ENCODE assay signal across 26 cellular contexts in genomic region chr9:30410273-30410672, GRCh38.
"Had no signal": no experiment of that assay in that cellular context is flagged by ENCODE, and none has a peak within 500 bp of the region (broad histone marks: within the 10 kb centered on the region; RNA-seq: fewer than 3 reads in every experiment).

No MANE protein-coding gene starts in this region.

- H3K4me3 ChIP-seq: pancreas, prostate gland, right lobe of liver, sigmoid colon, stomach, thoracic aorta, thyroid gland, tibial nerve, upper lobe of left lung, vagina had no signal

- H3K27me3 ChIP-seq: neutrophil, pancreas, right lobe of liver, sigmoid colon, stomach, thyroid gland, tibial nerve, upper lobe of left lung, vagina had no signal

- H3K4me1 Mint-ChIP-seq: nephron progenitor cell; neural crest cell; stimulated activated effector memory CD8-positive, alpha-beta T cell treated with anti-CD3 and anti-CD28 coated beads, Interleukin-12 subunit alpha, Interleukin-12 subunit beta, amount 100 ng/mL, for 72 hours; stimulated activated naive B cell treated with anti-CD40 and anti-IgM and Interleukin-4, amounts not matched to agents 10 μg/mL and 1 μg/mL and 100 μg/mL, for 72 hours had no signal

- ATAC-seq: natural killer cell treated with Interleukin-12 subunit alpha and Interleukin-12 subunit beta and Interleukin-15 and Interleukin-18, amount 100 ng/mL, for 72 hours; pancreas; right cardiac atrium; right lobe of liver; stimulated activated effector memory CD8-positive, alpha-beta T cell treated with anti-CD3 and anti-CD28 coated beads, Interleukin-12 subunit alpha, Interleukin-12 subunit beta, amount 100 ng/mL, for 72 hours; stimulated activated naive B cell treated with anti-CD40 and anti-IgM and Interleukin-4, amounts not matched to agents 10 μg/mL and 1 μg/mL and 100 μg/mL, for 72 hours had no signal

- H3K27ac Mint-ChIP-seq: natural killer cell treated with Interleukin-12 subunit alpha and Interleukin-12 subunit beta and Interleukin-15 and Interleukin-18, amount 100 ng/mL, for 72 hours; nephron progenitor cell; stimulated activated effector memory CD8-positive, alpha-beta T cell treated with anti-CD3 and anti-CD28 coated beads, Interleukin-12 subunit alpha, Interleukin-12 subunit beta, amount 100 ng/mL, for 72 hours; stimulated activated naive B cell treated with anti-CD40 and anti-IgM and Interleukin-4, amounts not matched to agents 10 μg/mL and 1 μg/mL and 100 μg/mL, for 72 hours; stimulated activated naive CD8-positive, alpha-beta T cell treated with anti-CD3 and anti-CD28 coated beads, Interleukin-15, Interleukin-2, amounts not matched to agents 100 ng/mL and 50 ng/mL, for 24 hours had no signal

- H3K36me3 ChIP-seq: neutrophil, pancreas, prostate gland, right lobe of liver, sigmoid colon, stomach, thoracic aorta, thyroid gland, tibial nerve, upper lobe of left lung, vagina had no signal

- H3K27me3 Mint-ChIP-seq: natural killer cell treated with Interleukin-12 subunit alpha and Interleukin-12 subunit beta and Interleukin-15 and Interleukin-18, amount 100 ng/mL, for 72 hours; stimulated activated naive B cell treated with anti-CD40 and anti-IgM and Interleukin-4, amounts not matched to agents 10 μg/mL and 1 μg/mL and 100 μg/mL, for 72 hours; stimulated activated naive CD8-positive, alpha-beta T cell treated with anti-CD3 and anti-CD28 coated beads, Interleukin-15, Interleukin-2, amounts not matched to agents 100 ng/mL and 50 ng/mL, for 24 hours had no signal

- H3K36me3 Mint-ChIP-seq: stimulated activated effector memory CD8-positive, alpha-beta T cell treated with anti-CD3 and anti-CD28 coated beads, Interleukin-12 subunit alpha, Interleukin-12 subunit beta, amount 100 ng/mL, for 72 hours; stimulated activated naive B cell treated with anti-CD40 and anti-IgM and Interleukin-4, amounts not matched to agents 10 μg/mL and 1 μg/mL and 100 μg/mL, for 72 hours had no signal

- DNase-seq: nephron progenitor cell; nucleus accumbens; pancreas; right cardiac atrium; right lobe of liver; sigmoid colon; small intestine; stimulated activated CD4-positive, alpha-beta T cell treated with anti-CD3 and anti-CD28 coated beads, Interleukin-15, amount 100 ng/mL, for 24 hours; stimulated activated CD4-positive, alpha-beta T cell treated with anti-CD3 and anti-CD28 coated beads, Interleukin-2, amount 100 ng/mL, for 24 hours; stimulated activated CD4-positive, alpha-beta T cell treated with anti-CD3 and anti-CD28 coated beads, Interleukin-2, amount 100 ng/mL, for 48 hours; stimulated activated CD4-positive, alpha-beta T cell treated with anti-CD3 and anti-CD28 coated beads, Interleukin-4, amount 100 ng/mL, for 24 hours; stimulated activated naive B cell treated with anti-CD40 and anti-IgM and Interleukin-4, amounts not matched to agents 10 μg/mL and 1 μg/mL and 100 μg/mL, for 72 hours; stimulated activated naive CD4-positive, alpha-beta T cell treated with Interleukin-2 at 50 U/mL for 16 hours; stomach; thyroid gland; trophoblast cell; upper lobe of left lung had no signal

- H3K9me3 ChIP-seq: prostate gland, right lobe of liver, sigmoid colon, thyroid gland, vagina had no signal

- H3K4me1 ChIP-seq: pancreas, prostate gland, right lobe of liver, sigmoid colon, stomach, thyroid gland, tibial nerve, upper lobe of left lung, vagina had no signal

- H3K27ac ChIP-seq: neutrophil, pancreas, prostate gland, right lobe of liver, sigmoid colon, stomach, thoracic aorta, thyroid gland, tibial nerve, upper lobe of left lung, vagina had no signal

- H3K4me3 Mint-ChIP-seq: natural killer cell treated with Interleukin-12 subunit alpha and Interleukin-12 subunit beta and Interleukin-15 and Interleukin-18, amount 100 ng/mL, for 72 hours; nephron progenitor cell; neural crest cell; stimulated activated effector memory CD8-positive, alpha-beta T cell treated with anti-CD3 and anti-CD28 coated beads, Interleukin-12 subunit alpha, Interleukin-12 subunit beta, amount 100 ng/mL, for 72 hours; stimulated activated naive B cell treated with anti-CD40 and anti-IgM and Interleukin-4, amounts not matched to agents 10 μg/mL and 1 μg/mL and 100 μg/mL, for 72 hours; stimulated activated naive CD8-positive, alpha-beta T cell treated with anti-CD3 and anti-CD28 coated beads, Interleukin-15, Interleukin-2, amounts not matched to agents 100 ng/mL and 50 ng/mL, for 24 hours had no signal
